Comparison of ENCODE assay signal across 10 cellular contexts in the genomic region with DNA sequence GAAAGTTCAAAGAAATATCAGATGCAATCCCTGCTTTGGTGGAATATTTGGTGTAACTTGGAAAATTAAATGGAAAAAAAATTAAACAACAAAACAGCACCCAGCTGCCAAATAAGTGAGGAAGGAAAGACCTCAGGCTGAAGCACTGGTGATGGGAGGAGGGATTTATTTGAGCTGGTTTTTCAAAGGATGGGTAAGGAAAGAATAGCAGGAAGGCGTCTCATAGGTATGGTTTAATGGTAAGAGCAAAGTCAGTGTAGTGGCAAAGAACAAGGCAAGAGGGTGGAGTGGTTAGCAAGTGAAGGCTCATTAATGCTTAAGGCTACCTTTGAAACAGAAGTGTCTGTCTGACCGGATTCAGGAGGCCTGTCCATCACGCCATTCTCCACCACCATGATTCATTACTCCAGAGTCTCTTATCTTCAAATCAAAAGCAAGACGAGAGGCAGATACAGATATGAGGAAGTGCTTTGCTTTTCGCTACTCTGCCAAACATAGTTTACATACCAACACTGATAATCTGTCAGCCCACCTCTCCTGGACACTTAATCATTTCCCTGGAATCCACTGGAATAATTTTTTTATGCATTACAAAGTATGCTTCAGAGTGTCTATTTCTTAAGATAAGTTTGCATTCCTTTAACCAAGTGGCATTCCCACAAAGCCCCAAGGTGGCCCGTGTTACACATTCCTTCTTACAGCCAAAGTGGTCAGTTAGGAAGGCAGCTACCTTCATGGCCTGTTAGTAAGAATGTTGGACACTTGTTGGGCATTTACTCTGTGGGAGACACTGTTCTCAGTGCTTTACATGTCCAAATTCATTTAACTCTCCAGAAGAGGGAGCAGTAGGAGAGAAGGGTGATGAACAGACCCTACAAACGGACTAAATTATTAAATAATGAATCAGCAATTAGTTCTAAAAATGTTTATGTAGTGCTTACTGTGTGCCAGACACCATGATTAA.
DNase-seq lines count a peak whose midpoint lies in the region; ATAC-seq and TF ChIP-seq lines count a peak whose summit lies in the region.
"Had no signal": no experiment of that assay in that cellular context is flagged by ENCODE, and none has a peak within 500 bp of the region (broad histone marks: within the 10 kb centered on the region; RNA-seq: fewer than 3 reads in every experiment).

No MANE protein-coding gene starts in this region.

- DNase-seq in left ventricle myocardium inferior (no peak), heart right ventricle (no peak), hepatocyte (ENCODE audit: low spot score) (peak; percentile 53), OCI-M1 (lab: John Stamatoyannopoulos, UW) (no peak), ecto neural progenitor cell (ENCODE audit: low spot score) (no peak)
- no peak for DNase-seq in activated CD4-positive, alpha-beta T cell treated with anti-CD3 and anti-CD28 coated beads, Interleukin-2, amount 50 U/mL, for 1 hour
- DNase-seq in effector CD4-positive, alpha-beta T cell, result no peak
- DNase-seq: amygdala; stimulated activated CD8-positive, alpha-beta memory T cell treated with anti-CD3 and anti-CD28 coated beads, Interleukin-4, amount 100 ng/mL, for 48 hours had no signal

- H3K36me3 ChIP-seq in left ventricle myocardium inferior (no peaks in the 10 kb centered on the region), heart right ventricle (no peaks in the 10 kb centered on the region), hepatocyte (replicated peaks; ENCODE audit: insufficient read depth, low read depth) (no peaks in the 10 kb centered on the region)

- peak overlapping the region; percentile 78 for H3K27ac ChIP-seq in left ventricle myocardium inferior (replicated peaks)
- peak overlapping the region in 5 of 10 donors; percentile 58 to 86 (median 81) for H3K27ac ChIP-seq in heart right ventricle
- H3K27ac ChIP-seq in hepatocyte, result peak overlapping the region; percentile 60

- H4K20me1 ChIP-seq in hepatocyte (ENCODE audit: insufficient read depth, poor library complexity, severe bottlenecking), result no peaks in the 10 kb centered on the region

- H3K79me2 ChIP-seq in hepatocyte, result peaks cover 24% of the 10 kb centered on the region

- ATAC-seq in heart right ventricle, result no peak
- ATAC-seq in SK-N-SH treated with all-trans-retinoic acid at 6 μM for 48 hours, result peak; percentile 87

- H3K4me3 ChIP-seq in left ventricle myocardium inferior (no peak overlapping the region), heart right ventricle (no peak overlapping the region), hepatocyte (no peak overlapping the region)

- peak overlapping the region; percentile 18 for H3K4me2 ChIP-seq in hepatocyte

- no peak overlapping the region for H2AFZ ChIP-seq in hepatocyte

- TF ChIP-seq CTCF in left ventricle myocardium inferior (IDR thresholded peaks at IDR 0.05; ENCODE audit: borderline replicate concordance) (peak; percentile 24), heart right ventricle (IDR thresholded peaks at IDR 0.05) (peak in 3 of 9 donors; percentile 19 to 39 (median 34)), hepatocyte (IDR thresholded peaks at IDR 0.05; ENCODE audit: poor library complexity) (peak; percentile 36)

- no peaks in the 10 kb centered on the region for H3K9me2 ChIP-seq in hepatocyte (replicated peaks; ENCODE audit: insufficient read depth)

- H3K9me3 ChIP-seq in left ventricle myocardium inferior (replicated peaks), result no peaks in the 10 kb centered on the region
- no peaks in the 10 kb centered on the region for H3K9me3 ChIP-seq in heart right ventricle
- no peaks in the 10 kb centered on the region for H3K9me3 ChIP-seq in hepatocyte (ENCODE audit: low read depth)

- WGBS in heart right ventricle, 2 donors, result 59 to 61% methylated on average over 7 of the region's 7 CpGs
- WGBS in hepatocyte (ENCODE audit: low lambda C conversion rate, missing lambda C conversion rate), result 49% methylated on average over 7 of the region's 7 CpGs

- H3K4me1 ChIP-seq in left ventricle myocardium inferior, result peaks cover 65% of the 10 kb centered on the region
- H3K4me1 ChIP-seq in heart right ventricle, result peaks cover 6 to 68% (median 39%) of the 10 kb centered on the region in 9 donors
- H3K4me1 ChIP-seq in hepatocyte (ENCODE audit: insufficient read depth), result peaks cover 55% of the 10 kb centered on the region

- no peaks in the 10 kb centered on the region for H3K27me3 ChIP-seq in left ventricle myocardium inferior (ENCODE audit: low read depth)
- H3K27me3 ChIP-seq in heart right ventricle, result no peaks in the 10 kb centered on the region
- H3K27me3 ChIP-seq in hepatocyte, result no peaks in the 10 kb centered on the region

- intact Hi-C loops in left ventricle myocardium inferior (cut with micrococcal nuclease), result no loop called here
- intact Hi-C loops in heart right ventricle (cut with DNase I), result loop anchor here in 5 of 10 donors (5.0 to 10.0 kb wide), 5 partner anchors 58 to 226 kb away; a partner anchor contains a TSS

TF ChIP-seq in SK-N-SH treated with all-trans-retinoic acid at 6 μM for 48 hours, 23 proteins besides CTCF, POLR2A, EP300 and RAD21 (continues in another document):
- TF ChIP-seq TOX (CRISPR knock-in tag; IDR thresholded peaks at IDR 0.05; ENCODE audit: borderline replicate concordance) (peak; percentile 76; the same call in 1 of the 2 replicates), TCF4 (CRISPR knock-in tag; IDR thresholded peaks at IDR 0.05; ENCODE audit: borderline replicate concordance) (peak; percentile 65; the same call in 1 of the 2 replicates), ZNF70 (CRISPR knock-in tag; IDR thresholded peaks at IDR 0.05) (no peak), ISL1 (CRISPR knock-in tag; IDR thresholded peaks at IDR 0.05) (peak; percentile 99), ZFP30 (CRISPR knock-in tag; IDR thresholded peaks at IDR 0.05) (peak; percentile 21; the same call in 1 of the 2 replicates), ZC3H10 (CRISPR knock-in tag; IDR thresholded peaks at IDR 0.05) (peak; percentile 77; the same call in 1 of the 2 replicates), ZNF565 (CRISPR knock-in tag; conservative IDR thresholded peaks at IDR 0.05; ENCODE audit: low read depth) (peak; percentile 64; the same call in 1 of the 2 replicates)
- TF ChIP-seq, protein P1, sequence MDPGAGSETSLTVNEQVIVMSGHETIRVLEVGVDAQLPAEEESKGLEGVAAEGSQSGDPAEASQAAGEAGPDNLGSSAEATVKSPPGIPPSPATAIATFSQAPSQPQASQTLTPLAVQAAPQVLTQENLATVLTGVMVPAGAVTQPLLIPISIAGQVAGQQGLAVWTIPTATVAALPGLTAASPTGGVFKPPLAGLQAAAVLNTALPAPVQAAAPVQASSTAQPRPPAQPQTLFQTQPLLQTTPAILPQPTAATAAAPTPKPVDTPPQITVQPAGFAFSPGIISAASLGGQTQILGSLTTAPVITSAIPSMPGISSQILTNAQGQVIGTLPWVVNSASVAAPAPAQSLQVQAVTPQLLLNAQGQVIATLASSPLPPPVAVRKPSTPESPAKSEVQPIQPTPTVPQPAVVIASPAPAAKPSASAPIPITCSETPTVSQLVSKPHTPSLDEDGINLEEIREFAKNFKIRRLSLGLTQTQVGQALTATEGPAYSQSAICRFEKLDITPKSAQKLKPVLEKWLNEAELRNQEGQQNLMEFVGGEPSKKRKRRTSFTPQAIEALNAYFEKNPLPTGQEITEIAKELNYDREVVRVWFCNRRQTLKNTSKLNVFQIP (CRISPR knock-in tag; IDR thresholded peaks at IDR 0.05; ENCODE audit: borderline replicate concordance, low read depth), result 0 out of 2 replicates have a peak, but pooled peaks have one; percentile 87
- TF ChIP-seq, protein P2, sequence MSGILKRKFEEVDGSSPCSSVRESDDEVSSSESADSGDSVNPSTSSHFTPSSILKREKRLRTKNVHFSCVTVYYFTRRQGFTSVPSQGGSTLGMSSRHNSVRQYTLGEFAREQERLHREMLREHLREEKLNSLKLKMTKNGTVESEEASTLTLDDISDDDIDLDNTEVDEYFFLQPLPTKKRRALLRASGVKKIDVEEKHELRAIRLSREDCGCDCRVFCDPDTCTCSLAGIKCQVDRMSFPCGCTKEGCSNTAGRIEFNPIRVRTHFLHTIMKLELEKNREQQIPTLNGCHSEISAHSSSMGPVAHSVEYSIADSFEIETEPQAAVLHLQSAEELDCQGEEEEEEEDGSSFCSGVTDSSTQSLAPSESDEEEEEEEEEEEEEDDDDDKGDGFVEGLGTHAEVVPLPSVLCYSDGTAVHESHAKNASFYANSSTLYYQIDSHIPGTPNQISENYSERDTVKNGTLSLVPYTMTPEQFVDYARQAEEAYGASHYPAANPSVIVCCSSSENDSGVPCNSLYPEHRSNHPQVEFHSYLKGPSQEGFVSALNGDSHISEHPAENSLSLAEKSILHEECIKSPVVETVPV (CRISPR knock-in tag; IDR thresholded peaks at IDR 0.05), result peak; percentile 95
- TF ChIP-seq, protein P3, sequence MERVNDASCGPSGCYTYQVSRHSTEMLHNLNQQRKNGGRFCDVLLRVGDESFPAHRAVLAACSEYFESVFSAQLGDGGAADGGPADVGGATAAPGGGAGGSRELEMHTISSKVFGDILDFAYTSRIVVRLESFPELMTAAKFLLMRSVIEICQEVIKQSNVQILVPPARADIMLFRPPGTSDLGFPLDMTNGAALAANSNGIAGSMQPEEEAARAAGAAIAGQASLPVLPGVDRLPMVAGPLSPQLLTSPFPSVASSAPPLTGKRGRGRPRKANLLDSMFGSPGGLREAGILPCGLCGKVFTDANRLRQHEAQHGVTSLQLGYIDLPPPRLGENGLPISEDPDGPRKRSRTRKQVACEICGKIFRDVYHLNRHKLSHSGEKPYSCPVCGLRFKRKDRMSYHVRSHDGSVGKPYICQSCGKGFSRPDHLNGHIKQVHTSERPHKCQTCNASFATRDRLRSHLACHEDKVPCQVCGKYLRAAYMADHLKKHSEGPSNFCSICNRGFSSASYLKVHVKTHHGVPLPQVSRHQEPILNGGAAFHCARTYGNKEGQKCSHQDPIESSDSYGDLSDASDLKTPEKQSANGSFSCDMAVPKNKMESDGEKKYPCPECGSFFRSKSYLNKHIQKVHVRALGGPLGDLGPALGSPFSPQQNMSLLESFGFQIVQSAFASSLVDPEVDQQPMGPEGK (CRISPR knock-in tag; IDR thresholded peaks at IDR 0.05; ENCODE audit: borderline replicate concordance), result peak; percentile 80; the same call in 1 of the 2 replicates
